ENCODE assay signal across 27 cellular contexts in the genomic region with DNA sequence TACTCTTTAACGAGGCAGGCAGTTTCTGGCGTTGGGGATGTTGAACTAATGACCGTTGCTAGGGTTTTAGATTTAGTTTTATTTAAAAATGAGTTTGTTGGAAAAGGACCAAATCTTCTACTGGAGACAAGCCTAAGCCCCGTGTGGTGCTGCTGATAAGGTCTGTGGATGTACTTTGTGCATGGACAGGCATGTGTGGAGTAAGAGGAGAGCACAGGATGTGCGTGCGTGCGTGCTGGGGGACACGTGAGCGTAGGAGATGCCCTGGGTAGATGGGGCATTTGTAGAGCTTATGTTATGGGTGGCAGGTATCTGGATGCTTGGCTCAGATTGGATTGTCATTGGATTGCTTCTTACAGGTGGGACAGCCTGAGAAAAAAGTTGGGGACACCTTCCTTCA. TPM values are rescaled to one million over a fixed set of nuclear protein-coding genes. Genes with fewer than 3 reads are reported as not detected.
"Had no signal": no experiment of that assay in that cellular context is flagged by ENCODE, and none has a peak within 500 bp of the region (broad histone marks: within the 10 kb centered on the region; RNA-seq: fewer than 3 reads in every experiment).

No MANE protein-coding gene starts in this region.

- DNase-seq: activated CD4-positive, alpha-beta T cell treated with anti-CD3 and anti-CD28 coated beads, Interleukin-2, amount 50 U/mL, for 48 hours; activated CD8-positive, alpha-beta memory T cell treated with anti-CD3 and anti-CD28 coated beads, Interleukin-2, amount 50 U/mL, for 48 hours; activated naive CD4-positive, alpha-beta T cell; activated T-cell treated with anti-CD3 and anti-CD28 coated beads, Interleukin-2, amount 50 U/mL, for 4 hours; amniotic stem cell; cerebellar nuclear complex; cortex of kidney; immature natural killer cell; left lung; mammary epithelial cell; midbrain; natural killer cell; small intestine; stimulated activated CD4-positive, alpha-beta T cell treated with anti-CD3 and anti-CD28 coated beads, Interleukin-15, amount 100 ng/mL, for 24 hours; stimulated activated CD8-positive, alpha-beta memory T cell treated with anti-CD3 and anti-CD28 coated beads, Interleukin-4, amount 100 ng/mL, for 48 hours; stimulated activated naive B cell treated with anti-CD40 and anti-IgM and Interleukin-4, amounts not matched to agents 10 μg/mL and 1 μg/mL and 100 μg/mL, for 72 hours; T-helper 9 cell; testis; upper lobe of right lung had no signal

- H3K27ac ChIP-seq: epithelial cell of prostate, left lung, testis, upper lobe of right lung had no signal

- H3K4me3 ChIP-seq: left lung, testis, upper lobe of right lung had no signal

- H3K27me3 ChIP-seq: testis had no signal

- H3K27ac Mint-ChIP-seq: activated naive CD8-positive, alpha-beta T cell; activated T-helper 2 cell treated with anti-CD3 and anti-CD28 coated beads, Interferon-gamma antibody, Interleukin-2, Interleukin-4, amounts not matched to agents 10 μg/mL and 5 μg/mL and 100 μg/mL, durations not matched to agents 14 hours and 24 hours and 36 hours; immature natural killer cell; natural killer cell; progenitor cell of endocrine pancreas; stimulated activated naive B cell treated with anti-CD40 and anti-IgM and Interleukin-4, amounts not matched to agents 10 μg/mL and 1 μg/mL and 100 μg/mL, for 72 hours had no signal

- H3K36me3 ChIP-seq: left lung, upper lobe of right lung had no signal

- H3K4me1 ChIP-seq: testis had no signal

- H3K4me3 Mint-ChIP-seq: activated naive CD8-positive, alpha-beta T cell; activated T-cell treated with anti-CD3 and anti-CD28 coated beads, Interleukin-2, amount 50 U/mL, for 4 hours; immature natural killer cell; natural killer cell; stimulated activated naive B cell treated with anti-CD40 and anti-IgM and Interleukin-4, amounts not matched to agents 10 μg/mL and 1 μg/mL and 100 μg/mL, for 72 hours had no signal

- H3K4me1 Mint-ChIP-seq: immature natural killer cell had no signal

- ATAC-seq: activated T-cell treated with anti-CD3 and anti-CD28 coated beads, Interleukin-2, amount 50 U/mL, for 4 hours; left lung; natural killer cell; stimulated activated naive B cell treated with anti-CD40 and anti-IgM and Interleukin-4, amounts not matched to agents 10 μg/mL and 1 μg/mL and 100 μg/mL, for 72 hours; upper lobe of right lung had no signal

- H3K9me3 Mint-ChIP-seq: activated T-cell treated with anti-CD3 and anti-CD28 coated beads, Interleukin-2, amount 50 U/mL, for 4 hours; activated T-helper 2 cell treated with anti-CD3 and anti-CD28 coated beads, Interferon-gamma antibody, Interleukin-2, Interleukin-4, amounts not matched to agents 10 μg/mL and 5 μg/mL and 100 μg/mL, durations not matched to agents 14 hours and 24 hours and 36 hours; immature natural killer cell; natural killer cell; stimulated activated naive B cell treated with anti-CD40 and anti-IgM and Interleukin-4, amounts not matched to agents 10 μg/mL and 1 μg/mL and 100 μg/mL, for 72 hours had no signal

- H3K36me3 Mint-ChIP-seq: activated naive CD8-positive, alpha-beta T cell; immature natural killer cell; natural killer cell; stimulated activated naive B cell treated with anti-CD40 and anti-IgM and Interleukin-4, amounts not matched to agents 10 μg/mL and 1 μg/mL and 100 μg/mL, for 72 hours had no signal

- H3K9me3 ChIP-seq: left lung, testis, upper lobe of right lung had no signal

RNA-seq across cellular contexts. Expression of gene NTF3, which starts 5.7 kb away (rescaled TPM):
- total RNA-seq: activated CD8-positive, alpha-beta memory T cell treated with anti-CD3 and anti-CD28 coated beads for 36 hours; activated T-cell treated with anti-CD3 and anti-CD28 coated beads, Interleukin-2, amount 50 U/mL, for 4 hours; activated T-helper 2 cell treated with anti-CD3 and anti-CD28 coated beads, Interferon-gamma antibody, Interleukin-2, Interleukin-4, amounts not matched to agents 10 μg/mL and 5 μg/mL and 100 μg/mL, durations not matched to agents 14 hours and 24 hours and 36 hours; bronchial epithelial cell; kidney epithelial cell; mammary epithelial cell; natural killer cell; T-helper 1 cell treated with Interleukin-12 subunit alpha and Interleukin-12 subunit beta and Interleukin-4 antibody, amounts not matched to agents 30 ng/mL and 1 ng/mL, for 36 hours had no signal
- polyA plus RNA-seq: immature natural killer cell, mammary epithelial cell had no signal
